25 cellular contexts compared by ENCODE assay signal in genomic region chr12:93041416-93041815, GRCh38.
"Had no signal": no experiment of that assay in that cellular context is flagged by ENCODE, and none has a peak within 500 bp of the region (broad histone marks: within the 10 kb centered on the region; RNA-seq: fewer than 3 reads in every experiment).

No MANE protein-coding gene starts in this region.

- H3K4me2 ChIP-seq: neural progenitor cell had no signal

- H3K79me2 ChIP-seq: parathyroid adenoma had no signal

- H3K9me3 ChIP-seq: ovary, psoas muscle, right lobe of liver, sigmoid colon, stomach, thoracic aorta, thyroid gland, tibial nerve, upper lobe of left lung, vagina had no signal

- ATAC-seq: natural killer cell; psoas muscle; right cardiac atrium; right lobe of liver; stimulated activated effector memory CD8-positive, alpha-beta T cell treated with anti-CD3 and anti-CD28 coated beads, Interleukin-12 subunit alpha, Interleukin-12 subunit beta, amount 100 ng/mL, for 72 hours; stimulated activated naive B cell treated with anti-CD40 and anti-IgM and Interleukin-4, amounts not matched to agents 10 μg/mL and 1 μg/mL and 100 μg/mL, for 72 hours had no signal

- H3K36me3 ChIP-seq: neural progenitor cell, ovary, right lobe of liver, sigmoid colon, stomach, thoracic aorta, thyroid gland, tibial nerve, upper lobe of left lung, vagina had no signal

- DNase-seq: natural killer cell; occipital lobe; ovary; posterior cingulate gyrus; psoas muscle; right cardiac atrium; right lobe of liver; sigmoid colon; small intestine; stimulated activated CD4-positive, alpha-beta T cell treated with anti-CD3 and anti-CD28 coated beads, Interleukin-15, amount 100 ng/mL, for 24 hours; stimulated activated CD4-positive, alpha-beta T cell treated with anti-CD3 and anti-CD28 coated beads, Interleukin-2, amount 100 ng/mL, for 24 hours; stimulated activated CD4-positive, alpha-beta T cell treated with anti-CD3 and anti-CD28 coated beads, Interleukin-2, amount 100 ng/mL, for 48 hours; stimulated activated CD4-positive, alpha-beta T cell treated with anti-CD3 and anti-CD28 coated beads, Interleukin-4, amount 100 ng/mL, for 24 hours; stimulated activated naive B cell treated with anti-CD40 and anti-IgM and Interleukin-4, amounts not matched to agents 10 μg/mL and 1 μg/mL and 100 μg/mL, for 72 hours; stimulated activated naive CD4-positive, alpha-beta T cell treated with Interleukin-2 at 50 U/mL for 16 hours; stomach; thyroid gland; trophoblast cell; upper lobe of left lung had no signal

- H3K4me3 ChIP-seq: neural progenitor cell, ovary, psoas muscle, right lobe of liver, sigmoid colon, stomach, thoracic aorta, thyroid gland, tibial nerve, upper lobe of left lung, vagina had no signal

- H2AFZ ChIP-seq: neural progenitor cell, parathyroid adenoma had no signal

- H3K27ac ChIP-seq: neural progenitor cell, ovary, parathyroid adenoma, psoas muscle, right lobe of liver, stomach, thoracic aorta, thyroid gland, tibial nerve, upper lobe of left lung, vagina had no signal

- H3K4me1 ChIP-seq: neural progenitor cell, parathyroid adenoma, right lobe of liver, stomach, thyroid gland, tibial nerve, upper lobe of left lung, vagina had no signal

- H3K27me3 ChIP-seq: neural progenitor cell, ovary, right lobe of liver, sigmoid colon, stomach, thyroid gland, tibial nerve, upper lobe of left lung, vagina had no signal
